28 cellular contexts compared by ENCODE assay signal in genomic region chr5:31966931-31967330, GRCh38.
"Had no signal": no experiment of that assay in that cellular context is flagged by ENCODE, and none has a peak within 500 bp of the region (broad histone marks: within the 10 kb centered on the region; RNA-seq: fewer than 3 reads in every experiment).

No MANE protein-coding gene starts in this region.

- ATAC-seq: activated naive CD4-positive, alpha-beta T cell treated with anti-CD3 and anti-CD28 coated beads, Interleukin-2, amount 50 U/mL, for 72 hours; activated T-cell treated with anti-CD3 and anti-CD28 coated beads, Interleukin-2, amount 50 U/mL, for 72 hours; effector memory CD8-positive, alpha-beta T cell; gastroesophageal sphincter; heart right ventricle; WTC11 had no signal

- DNase-seq: activated CD4-positive, alpha-beta memory T cell treated with anti-CD3 and anti-CD28 coated beads, Interleukin-2, amount 10 ng/mL, durations not matched to agents 7 days and 5 days; activated CD4-positive, alpha-beta T cell treated with anti-CD3 and anti-CD28 coated beads for 1 hour; activated CD4-positive, alpha-beta T cell treated with anti-CD3 and anti-CD28 coated beads for 4 hours; activated CD4-positive, alpha-beta T cell treated with anti-CD3 and anti-CD28 coated beads, Interleukin-2, amount 10 ng/mL, durations not matched to agents 7 days and 5 days; activated CD4-positive, alpha-beta T cell treated with anti-CD3 and anti-CD28 coated beads, Interleukin-2, amount 50 U/mL, for 4 hours; activated CD8-positive, alpha-beta memory T cell treated with anti-CD3 and anti-CD28 coated beads, Interleukin-2, amount 50 U/mL, for 48 hours; activated gamma-delta T cell; activated naive CD4-positive, alpha-beta T cell; activated naive CD4-positive, alpha-beta T cell treated with anti-CD3 and anti-CD28 coated beads, Interleukin-2, amount 10 ng/mL, durations not matched to agents 7 days and 5 days; activated naive CD8-positive, alpha-beta T cell treated with anti-CD3 and anti-CD28 coated beads, Interleukin-2, amount 10 ng/mL, durations not matched to agents 7 days and 5 days; activated T-cell treated with anti-CD3 and anti-CD28 coated beads for 4 hours; activated T-cell treated with anti-CD3 and anti-CD28 coated beads, Interleukin-2, amount 50 U/mL, for 24 hours; activated T-cell treated with anti-CD3 and anti-CD28 coated beads, Interleukin-2, amount 50 U/mL, for 72 hours; caudate nucleus; cortex of kidney; dermis blood vessel endothelial cell; effector CD4-positive, alpha-beta T cell; effector memory CD8-positive, alpha-beta T cell; erythroblast; foreskin melanocyte; heart right ventricle; T-helper 2 cell had no signal

- FAIRE-seq: astrocyte, colon had no signal

- H3K36me3 ChIP-seq: esophagus muscularis mucosa, gastroesophageal sphincter, heart right ventricle had no signal

- H3K4me3 ChIP-seq: esophagus muscularis mucosa, gastroesophageal sphincter, heart right ventricle had no signal

- H3K9me3 ChIP-seq: esophagus muscularis mucosa, gastroesophageal sphincter, heart right ventricle had no signal

- H3K27ac ChIP-seq: esophagus muscularis mucosa, gastroesophageal sphincter, heart right ventricle had no signal

- H3K27me3 ChIP-seq: esophagus muscularis mucosa, gastroesophageal sphincter, heart right ventricle had no signal
